In the genomic region with DNA sequence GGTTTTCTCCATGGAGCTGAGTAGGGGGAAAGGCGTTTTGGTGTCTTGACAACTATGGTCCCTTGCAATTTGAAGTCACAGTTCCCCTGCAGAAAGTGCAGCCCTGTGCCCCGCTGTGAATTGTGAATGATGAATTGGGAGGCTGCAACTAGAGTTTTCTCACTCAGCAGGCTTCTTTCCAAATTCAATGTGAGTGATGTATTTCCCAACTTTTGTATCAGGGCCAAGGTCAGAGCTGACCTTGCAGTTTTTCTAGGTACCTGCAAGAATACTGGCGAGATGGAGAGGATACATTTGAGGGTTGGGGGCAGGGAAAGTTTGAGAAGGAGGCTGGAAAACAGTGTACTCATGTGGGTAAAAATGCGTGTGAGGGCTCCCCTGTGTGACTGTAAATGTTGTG, we compare ENCODE assay signal across 21 cellular contexts. TPM values are rescaled to one million over a fixed set of nuclear protein-coding genes. Genes with fewer than 3 reads are reported as not detected.
DNase-seq lines count a peak whose midpoint lies in the region; ATAC-seq, FAIRE-seq and TF ChIP-seq lines count a peak whose summit lies in the region.
"Had no signal": no experiment of that assay in that cellular context is flagged by ENCODE, and none has a peak within 500 bp of the region (broad histone marks: within the 10 kb centered on the region; RNA-seq: fewer than 3 reads in every experiment).

No MANE protein-coding gene starts in this region.

- FAIRE-seq in H1 (lab: Jason Lieb, UNC) (no peak), HepG2 (lab: Jason Lieb, UNC) (no peak)
- FAIRE-seq: GM12892, GM19239 had no signal

- H3K27me3 Mint-ChIP-seq in activated naive CD8-positive, alpha-beta T cell = no peaks in the 10 kb centered on the region
- H3K27me3 Mint-ChIP-seq in activated naive CD8-positive, alpha-beta T cell treated with anti-CD3 and anti-CD28 coated beads for 36 hours = no peaks in the 10 kb centered on the region

- H3K56ac ChIP-seq in H1 (replicated peaks; ENCODE audit: insufficient read length, low read depth, low read length) = no peak overlapping the region

- no peak overlapping the region for H3K23ac ChIP-seq in H1 (ENCODE audit: insufficient read length)

- H3K27me3 ChIP-seq in H1 (replicated peaks in 1 of 4; ENCODE audit: control insufficient read depth in 3 of 4, extremely low read depth in 1 of 4, insufficient read depth in 3 of 4, low read length in 3 of 4) = no peaks in the 10 kb centered on the region
- no peaks in the 10 kb centered on the region for H3K27me3 ChIP-seq in HepG2 (ENCODE audit: control insufficient read depth in 1 of 2, insufficient read depth in 2 of 2, low read length in 2 of 2)
- H3K27me3 ChIP-seq in psoas muscle (ENCODE audit: insufficient read depth in 3 of 3, low read length in 2 of 3) = no peaks in the 10 kb centered on the region
- H3K27me3 ChIP-seq in dorsolateral prefrontal cortex = peaks cover 0 to 59% (median 10%) of the 10 kb centered on the region in 45 donors
- H3K27me3 ChIP-seq: SJSA1 had no signal

- H3K9me3 Mint-ChIP-seq in activated naive CD8-positive, alpha-beta T cell (ENCODE audit: low read depth) = no peaks in the 10 kb centered on the region
- no peaks in the 10 kb centered on the region for H3K9me3 Mint-ChIP-seq in activated naive CD8-positive, alpha-beta T cell treated with anti-CD3 and anti-CD28 coated beads for 36 hours

- H3K18ac ChIP-seq in H1 (ENCODE audit: extremely low read depth, low read length) = no peak overlapping the region; the same call in 1 of the 2 replicates

- H3K4ac ChIP-seq in H1 (replicated peaks; ENCODE audit: insufficient read length, low read depth, low read length) = no peak overlapping the region

- CTCF ChIA-PET in H1 (lab: Charles Lee; ENCODE audit: partially characterized antibody) = interaction anchor here (0.6 kb wide), 1 partner anchor 16 kb away, joined by 3 read pairs; no protein-coding TSS in a partner anchor
- CTCF ChIA-PET in HepG2 (lab: Yijun Ruan, JAX; ENCODE audit: low intra/inter-chr PET ratio, low total read pairs) = no interaction called here

- H4K91ac ChIP-seq in H1 (replicated peaks; ENCODE audit: insufficient read length, low read length) = no peak overlapping the region

- H3K4me3 Mint-ChIP-seq in activated naive CD8-positive, alpha-beta T cell = peak overlapping the region; percentile 31
- H3K4me3 Mint-ChIP-seq in activated naive CD8-positive, alpha-beta T cell treated with anti-CD3 and anti-CD28 coated beads for 36 hours = no peak overlapping the region

- H3K79me2 ChIP-seq in H1 (ENCODE audit: control insufficient read depth in 1 of 2, insufficient read depth in 2 of 2, low read length in 2 of 2) (no peaks in the 10 kb centered on the region), HepG2 (ENCODE audit: insufficient read depth, low read length) (no peaks in the 10 kb centered on the region)

- H2BK5ac ChIP-seq in H1 (ENCODE audit: low read depth, low read length) = no peak overlapping the region

- TF ChIP-seq EP300 in H1 (IDR thresholded peaks at IDR 0.05; ENCODE audit: borderline replicate concordance in 1 of 2, low read depth in 2 of 2, low read length in 2 of 2) = no peak
- no peak for TF ChIP-seq EP300 in HepG2 (IDR thresholded peaks at IDR 0.05; ENCODE audit: low read depth in 2 of 2, low read length in 2 of 2)
- no peak for TF ChIP-seq EP300 in HepG2 (CRISPR knock-in tag; IDR thresholded peaks at IDR 0.05; ENCODE audit: borderline replicate concordance)

- TF ChIP-seq CTCF in H1 (IDR thresholded peaks at IDR 0.05; ENCODE audit: control extremely low read depth in 1 of 3, insufficient read depth in 1 of 3, low read depth in 1 of 3, low read length in 3 of 3) = no peak
- no peak for TF ChIP-seq CTCF in HepG2 (CRISPR knock-in tag; IDR thresholded peaks at IDR 0.05)
- no peak for TF ChIP-seq CTCF in psoas muscle (IDR thresholded peaks at IDR 0.05)
- no peak for TF ChIP-seq CTCF in dorsolateral prefrontal cortex (IDR thresholded peaks at IDR 0.05 in 54 of 56, conservative IDR thresholded peaks at IDR 0.05 in 2 of 56; ENCODE audit: low read depth in 1 of 56, partially characterized antibody in 56 of 56)

- no peak for DNase-seq in activated naive CD8-positive, alpha-beta T cell treated with anti-CD3 and anti-CD28 coated beads for 36 hours
- DNase-seq in H1 (ENCODE audit: low read depth in 1 of 2, low spot score in 2 of 2) (no peak), HepG2 (ENCODE audit: low spot score) (no peak), psoas muscle (no peak), dorsolateral prefrontal cortex (no peak)
- DNase-seq: Calu3, DMS79 treated with DMSO at 0.1 percent for 48 hours, NCI-H1092, NCI-H1417 treated with DMSO at 0.1 percent for 48 hours, NCI-H1694 treated with DMSO at 0.1 percent for 48 hours, NCI-H2081, NCI-H2227 treated with DMSO at 0.1 percent for 48 hours, NCI-H526 treated with DMSO at 0.1 percent for 48 hours, PC-9, Right ventricle myocardium superior had no signal

- H3K9ac ChIP-seq in H1 (replicated peaks in 1 of 4; ENCODE audit: extremely low read depth in 1 of 4, low read depth in 3 of 4, low read length in 3 of 4) = no peak overlapping the region
- no peak overlapping the region for H3K9ac ChIP-seq in HepG2 (ENCODE audit: insufficient read depth, low read depth, low read length)

- no peaks in the 10 kb centered on the region for H4K20me1 ChIP-seq in H1 (replicated peaks in 1 of 2; ENCODE audit: control insufficient read depth in 1 of 2, insufficient read depth in 2 of 2, low read length in 2 of 2)
- H4K20me1 ChIP-seq in HepG2 (ENCODE audit: insufficient read depth, low read length) = no peaks in the 10 kb centered on the region

- in situ Hi-C loops in HepG2 (cut with HindIII; ENCODE audit: extremely low pct_ligation_motif_present, low pct_unique_long_range_greater_than_20kb) = no loop called here

- no peak for TF ChIP-seq POLR2A in H1 (IDR thresholded peaks at IDR 0.05; ENCODE audit: control extremely low read depth in 1 of 2, low read depth in 2 of 2, low read length in 2 of 2)
- no peak for TF ChIP-seq POLR2A in HepG2 (IDR thresholded peaks at IDR 0.05; ENCODE audit: insufficient read depth in 1 of 2, low read depth in 2 of 2, low read length in 2 of 2)

- no peak overlapping the region for H2BK12ac ChIP-seq in H1 (ENCODE audit: low read depth, low read length)

- no peak overlapping the region for H2AK5ac ChIP-seq in H1 (ENCODE audit: low read depth, low read length)

- H3K4me1 Mint-ChIP-seq in activated naive CD8-positive, alpha-beta T cell (ENCODE audit: low read depth) = peaks cover 16% of the 10 kb centered on the region
- peaks cover 18% of the 10 kb centered on the region for H3K4me1 Mint-ChIP-seq in activated naive CD8-positive, alpha-beta T cell treated with anti-CD3 and anti-CD28 coated beads for 36 hours

- H3K4me1 ChIP-seq in H1 (replicated peaks in 1 of 4; ENCODE audit: control insufficient read depth in 3 of 4, insufficient read depth in 4 of 4, low read length in 3 of 4) (peaks cover 0 to 5% (median 1%) of the 10 kb centered on the region in 4 experiments; a peak in 2 of 7 replicates), HepG2 (ENCODE audit: insufficient read depth, low read length) (no peaks in the 10 kb centered on the region), psoas muscle (no peaks in the 10 kb centered on the region)
- H3K4me1 ChIP-seq: HAP-1, SJSA1 had no signal

- H3K36me3 ChIP-seq in H1 (ENCODE audit: control insufficient read depth in 2 of 4, insufficient read depth in 4 of 4, low read length in 3 of 4) (no peaks in the 10 kb centered on the region), HepG2 (replicated peaks in 1 of 2; ENCODE audit: control insufficient read depth in 1 of 2, insufficient read depth in 2 of 2, low read length in 2 of 2) (no peaks in the 10 kb centered on the region), psoas muscle (ENCODE audit: insufficient read depth in 1 of 2, low read depth in 1 of 2) (no peaks in the 10 kb centered on the region)
- H3K36me3 ChIP-seq: HAP-1, SJSA1 had no signal

- H3K9me3 ChIP-seq in H1 (ENCODE audit: insufficient read depth in 2 of 2, low read depth in 1 of 2, low read length in 1 of 2) (no peaks in the 10 kb centered on the region), HepG2 (ENCODE audit: low read length) (no peaks in the 10 kb centered on the region), psoas muscle (no peaks in the 10 kb centered on the region)
- H3K9me3 ChIP-seq: HAP-1, SJSA1 had no signal

- POLR2A ChIA-PET in H1 (lab: Charles Lee; ENCODE audit: partially characterized antibody) = no interaction called here
- POLR2A ChIA-PET in HepG2 (lab: Yijun Ruan, JAX) = no interaction called here

- no peak overlapping the region for H4K8ac ChIP-seq in H1 (ENCODE audit: extremely low read depth, insufficient read depth, low read length)

- WGBS in H1 (ENCODE audit: extremely low coverage in 1 of 2, insufficient coverage in 1 of 2, insufficient read length in 1 of 2, insufficient replicate concordance in 2 of 2, low coverage in 1 of 2, low lambda C conversion rate in 2 of 2, missing lambda C conversion rate in 1 of 2), 2 experiments = 2% methylated on average over 4 of the region's 4 CpGs; no CpG with 5 or more reads in 1 of the 2 experiments
- 76% methylated on average over 3 of the region's 4 CpGs for WGBS in HepG2 (ENCODE audit: low lambda C conversion rate)
- WGBS in psoas muscle, 3 donors = 46 to 83% (median 75%) methylated on average over 4 of the region's 4 CpGs

- no peak overlapping the region for H3K4me3 ChIP-seq in H1 (ENCODE audit: extremely low read depth in 1 of 4, insufficient read depth in 2 of 4, low read depth in 3 of 4, low read length in 4 of 4)
- no peak overlapping the region for H3K4me3 ChIP-seq in HepG2 (replicated peaks in 1 of 3; ENCODE audit: insufficient read depth in 1 of 3, low read depth in 2 of 3, low read length in 3 of 3)
- no peak overlapping the region for H3K4me3 ChIP-seq in psoas muscle
- H3K4me3 ChIP-seq in dorsolateral prefrontal cortex = no peak overlapping the region
- H3K4me3 ChIP-seq: HAP-1, PC-9, SJSA1 had no signal

- H3K27ac Mint-ChIP-seq in activated naive CD8-positive, alpha-beta T cell = no peak overlapping the region
- no peak overlapping the region for H3K27ac Mint-ChIP-seq in activated naive CD8-positive, alpha-beta T cell treated with anti-CD3 and anti-CD28 coated beads for 36 hours

- no peak for ATAC-seq in HepG2
- ATAC-seq in psoas muscle = no peak
- no peak for ATAC-seq in HG03439 (IDR thresholded peaks at IDR 0.05; ENCODE audit: unreplicated experiment)

- H3K14ac ChIP-seq in H1 (ENCODE audit: insufficient read length) = no peak overlapping the region

- peaks cover 5% of the 10 kb centered on the region for H3K36me3 Mint-ChIP-seq in activated naive CD8-positive, alpha-beta T cell
- peaks cover 42% of the 10 kb centered on the region for H3K36me3 Mint-ChIP-seq in activated naive CD8-positive, alpha-beta T cell treated with anti-CD3 and anti-CD28 coated beads for 36 hours

- H2AFZ ChIP-seq in H1 (ENCODE audit: low read length) (no peak overlapping the region), HepG2 (ENCODE audit: low read length) (no peak overlapping the region)
- H2AFZ ChIP-seq: PC-9 had no signal

- H2BK20ac ChIP-seq in H1 (ENCODE audit: low read length) = no peak overlapping the region

- H3K27ac ChIP-seq in H1 (ENCODE audit: low read depth, low read length) = no peak overlapping the region
- no peak overlapping the region for H3K27ac ChIP-seq in HepG2 (ENCODE audit: extremely low read length, insufficient read depth, low read length)
- no peak overlapping the region for H3K27ac ChIP-seq in psoas muscle
- no peak overlapping the region for H3K27ac ChIP-seq in dorsolateral prefrontal cortex
- H3K27ac ChIP-seq: PC-9, SJSA1 had no signal

- H3K23me2 ChIP-seq in H1 (ENCODE audit: low read depth, low read length) = no peaks in the 10 kb centered on the region

- H2BK120ac ChIP-seq in H1 (replicated peaks; ENCODE audit: low read depth, low read length) = no peak overlapping the region

- H4K5ac ChIP-seq in H1 (ENCODE audit: insufficient read length, low read depth, low read length) = no peak overlapping the region

- H3K79me1 ChIP-seq in H1 (ENCODE audit: low read depth, low read length) = no peaks in the 10 kb centered on the region

- H3K4me2 ChIP-seq in H1 (ENCODE audit: insufficient read depth in 1 of 2, low read depth in 2 of 2, low read length in 2 of 2) (peak overlapping the region; percentile 29 to 37; a peak in 3 of 4 replicates), HepG2 (ENCODE audit: low read depth, low read length) (no peak overlapping the region)
- H3K4me2 ChIP-seq: PC-9 had no signal

- TF ChIP-seq RAD21 in H1 (IDR thresholded peaks at IDR 0.05 in 1 of 2, conservative IDR thresholded peaks at IDR 0.05 in 1 of 2; ENCODE audit: low read depth in 2 of 2, low read length in 2 of 2) = no peak
- TF ChIP-seq RAD21 in HepG2 (CRISPR knock-in tag; IDR thresholded peaks at IDR 0.05) = no peak

- no TSS peak for BruUV-seq in HepG2 (replicated peaks; lab: Mats Ljungman, UMichigan)

- intact Hi-C loops in HepG2 (cut with micrococcal nuclease; ENCODE audit: unreplicated experiment) (no loop called here), psoas muscle (cut with DNase I) (no loop called here), dorsolateral prefrontal cortex (cut with DNase I) (no loop called here)

- no peak overlapping the region for H2BK15ac ChIP-seq in H1 (ENCODE audit: low read length)

RNA-seq across cellular contexts. Expression of gene PHEX, which starts 11.7 kb away (rescaled TPM):
- total RNA-seq in activated naive CD8-positive, alpha-beta T cell treated with anti-CD3 and anti-CD28 coated beads for 36 hours = 10 to 100 TPM; 22.3 to 22.4 TPM
- 0.11 and 0.15 TPM in 2 replicates for total RNA-seq in H1 (2021; fragmentation: NEBNext Ultra II Directional; extraction: Animal tissue kit (Norgen Biotek cat#: 25700))
- polyA plus RNA-seq in H1 (2011; rRNA removed) (0.02 and 0.03 TPM in 2 replicates), HepG2 (2011; rRNA removed) (0.01 and 0.03 TPM in 2 replicates), psoas muscle (under 1 TPM in 2 of 3 donors, not detected in 1; 0.01 to 0.04 TPM)
- 0.03 TPM for polyA plus RNA-seq in H1 (2011; cell fraction: cytosol; rRNA removed)
- polyA plus RNA-seq in H1 (2011; cell fraction: nucleus; rRNA removed) = 0.03 TPM
- polyA plus RNA-seq in H1 (2012, experiment 1 of 2) = 0.03 TPM in 2 of 4 replicates, not detected in the others
- polyA plus RNA-seq in H1 (2012, experiment 2 of 2) = not detected
- 0.04 TPM for polyA plus RNA-seq in H1 (2013, experiment 1 of 2)
- polyA plus RNA-seq in H1 (2013, experiment 2 of 2) = 0.07 TPM
- polyA minus RNA-seq in H1 (2011; rRNA and poly(A)+ RNA removed) = 0.13 and 0.29 TPM in 2 replicates
- not detected for polyA minus RNA-seq in H1 (2011; cell fraction: cytosol; rRNA and poly(A)+ RNA removed)
- 0.50 TPM for polyA minus RNA-seq in H1 (2011; cell fraction: nucleus; rRNA and poly(A)+ RNA removed)
- total RNA-seq in HepG2 (2016; rRNA removed; fragmentation: Illumina TruSeq; extraction: Trizol) (0.07 and 0.27 TPM in 2 replicates), psoas muscle (under 1 TPM in 2 of 4 donors, not detected in 2; 0.04 to 0.11 TPM), dorsolateral prefrontal cortex (1 to 10 TPM in 16 of 120 experiments, under 1 TPM in 104; 0.24 to 1.6 (median 0.70) TPM)
- total RNA-seq in HepG2 (2016; cell fraction: cytosol; rRNA removed; fragmentation: Illumina TruSeq; extraction: Trizol; ENCODE audit: low read depth) = 0.20 and 0.35 TPM in 2 replicates
- 0.06 TPM in 1 of 2 replicates, not detected in the other for total RNA-seq in HepG2 (2016; cell fraction: insoluble cytoplasmic fraction; rRNA removed; fragmentation: Illumina TruSeq; extraction: Trizol)
- 0.09 and 0.14 TPM in 2 replicates for total RNA-seq in HepG2 (2016; cell fraction: membrane; rRNA removed; fragmentation: Illumina TruSeq; extraction: Trizol)
- total RNA-seq in HepG2 (2016; cell fraction: nucleus; rRNA removed; fragmentation: Illumina TruSeq; extraction: Trizol) = 0.22 and 0.50 TPM in 2 replicates
- polyA plus RNA-seq in HepG2 (2011; cell fraction: cytosol; rRNA removed) = 0.05 TPM in 1 of 2 replicates, not detected in the other
- 0.09 TPM in 1 of 2 replicates, not detected in the other for polyA plus RNA-seq in HepG2 (2011; cell fraction: nucleus; rRNA removed)
- 0.03 TPM in 1 of 2 replicates, not detected in the other for polyA plus RNA-seq in HepG2 (2012)
- 0.03 TPM in 2 replicates for polyA plus RNA-seq in HepG2 (2016; cell fraction: cytosol; fragmentation: Illumina TruSeq; extraction: Trizol; ENCODE audit: low read depth)
- not detected in 2 replicates for polyA plus RNA-seq in HepG2 (2016; cell fraction: insoluble cytoplasmic fraction; fragmentation: Illumina TruSeq; extraction: Trizol; ENCODE audit: low read depth)
- 0.03 TPM in 1 of 2 replicates, not detected in the other for polyA plus RNA-seq in HepG2 (2016; cell fraction: membrane; fragmentation: Illumina TruSeq; extraction: Trizol; ENCODE audit: low read depth)
- 0.09 and 0.10 TPM in 2 replicates for polyA plus RNA-seq in HepG2 (2016; cell fraction: nucleus; fragmentation: Illumina TruSeq; extraction: Trizol; ENCODE audit: insufficient read depth, low read depth)
- 0.04 and 0.12 TPM in 2 replicates for polyA minus RNA-seq in HepG2 (2011; rRNA and poly(A)+ RNA removed; ENCODE audit: low replicate concordance)
- polyA minus RNA-seq in HepG2 (2011; cell fraction: cytosol; rRNA and poly(A)+ RNA removed) = not detected in 2 replicates
- 0.25 and 0.26 TPM in 2 replicates for polyA minus RNA-seq in HepG2 (2011; cell fraction: nucleus; rRNA and poly(A)+ RNA removed)

Comparison
In these comparisons a context has a peak if more than half of its experiments do, and no peak if none do; other contexts are left out.
1. RNA of gene PHEX, which starts 11.7 kb away (total RNA-seq): 22.3 to 22.4 TPM in activated naive CD8-positive, alpha-beta T cell treated with anti-CD3 and anti-CD28 coated beads for 36 hours; 0.24 to 1.6 TPM in dorsolateral prefrontal cortex, 0.06 to 0.50 TPM in HepG2, 0.11 to 0.15 TPM in H1 and 0.04 to 0.11 TPM in psoas muscle; every median in the first group is over 4 times any median in the second.